Comparison of ENCODE assay signal across 8 cellular contexts in the genomic region with DNA sequence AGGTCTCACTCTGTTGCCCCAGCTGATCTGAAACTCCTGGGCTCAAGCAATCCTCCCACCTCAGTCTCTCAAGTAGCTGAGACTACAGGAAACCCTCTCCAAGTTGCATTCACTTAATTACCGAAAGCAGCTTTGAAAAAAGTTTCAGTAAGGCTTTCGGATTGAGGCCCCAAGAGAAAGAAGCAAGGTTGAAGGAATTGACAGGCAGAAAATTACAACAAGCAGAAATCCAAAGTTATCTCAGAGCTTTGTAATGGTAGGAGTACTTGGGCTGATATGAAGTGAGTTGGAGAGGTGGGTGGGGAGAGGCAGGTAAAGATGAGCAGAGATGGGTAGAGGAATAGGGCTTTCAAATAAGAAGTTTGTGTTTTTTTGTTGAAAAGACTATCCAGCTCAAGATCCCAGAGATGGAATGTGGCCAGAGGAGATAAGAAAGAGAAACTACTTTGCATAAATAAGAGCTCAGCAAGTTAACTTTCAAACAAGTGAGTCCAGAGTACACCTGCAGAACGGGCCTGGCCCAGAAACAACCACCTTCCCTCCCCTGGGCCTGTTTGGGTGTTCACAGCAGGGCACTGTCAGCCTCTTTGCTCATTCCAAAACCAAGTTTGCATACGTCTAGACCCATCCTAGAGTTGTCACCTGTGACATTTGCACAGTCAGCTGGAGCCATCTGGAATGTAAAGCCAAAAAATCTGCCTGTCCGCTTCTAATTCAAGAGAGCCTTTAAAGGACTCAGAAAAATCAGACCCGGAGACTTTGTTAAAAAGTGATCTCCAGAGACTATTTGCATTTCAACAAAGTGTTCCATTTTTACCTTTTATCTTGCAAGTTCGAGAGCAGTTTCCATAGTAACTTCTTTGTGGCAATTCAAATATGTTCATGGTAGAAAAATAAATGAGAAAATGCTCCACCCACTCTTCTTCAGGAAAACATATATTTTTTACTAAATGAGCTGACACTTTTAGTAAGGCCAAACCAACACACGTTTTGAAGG. TPM values are rescaled to one million over a fixed set of nuclear protein-coding genes. Genes with fewer than 3 reads are reported as not detected.
DNase-seq lines count a peak whose midpoint lies in the region; ATAC-seq and TF ChIP-seq lines count a peak whose summit lies in the region.

No MANE protein-coding gene starts in this region.

- ATAC-seq in HG02759 (IDR thresholded peaks at IDR 0.05; ENCODE audit: unreplicated experiment), result peak; percentile 81
- ATAC-seq in Right ventricle myocardium superior (ENCODE audit: poor library complexity), result no peak

- peaks cover 0 to 9% (median 0%) of the 10 kb centered on the region in 4 donors for H3K4me1 ChIP-seq in Peyer's patch

- no peak for DNase-seq in activated T-cell treated with anti-CD3 and anti-CD28 coated beads, Interleukin-2, amount 50 U/mL, for 24 hours
- DNase-seq in activated T-cell treated with anti-CD3 and anti-CD28 coated beads for 4 hours (no peak), Peyer's patch (peak in 2 of 3 donors; percentile 48 to 62), progenitor cell of endocrine pancreas (ENCODE audit: low spot score, unreplicated experiment) (no peak), Right ventricle myocardium superior (no peak), mesenteric fat pad (ENCODE audit: low spot score) (no peak), GF-D8 (lab: John Stamatoyannopoulos, UW) (no peak)

- peak overlapping the region in 1 of 4 donors; percentile 11 for H3K4me3 ChIP-seq in Peyer's patch

- intact Hi-C loops in Right ventricle myocardium superior (cut with DNase I), result no loop called here

- H3K4me1 Mint-ChIP-seq in activated T-cell treated with anti-CD3 and anti-CD28 coated beads, Interleukin-2, amount 50 U/mL, for 24 hours (ENCODE audit: low read depth), result peaks cover 58% of the 10 kb centered on the region
- H3K4me1 Mint-ChIP-seq in progenitor cell of endocrine pancreas (ENCODE audit: low read depth), result peaks cover 31% of the 10 kb centered on the region

- no peaks in the 10 kb centered on the region for H3K27me3 ChIP-seq in Peyer's patch

- TF ChIP-seq CTCF in Peyer's patch (IDR thresholded peaks at IDR 0.05), result no peak
- TF ChIP-seq CTCF in progenitor cell of endocrine pancreas (IDR thresholded peaks at IDR 0.05; ENCODE audit: unreplicated experiment), result no peak

- no peaks in the 10 kb centered on the region for H3K9me3 ChIP-seq in Peyer's patch

- peaks cover 23% of the 10 kb centered on the region for H3K36me3 Mint-ChIP-seq in activated T-cell treated with anti-CD3 and anti-CD28 coated beads, Interleukin-2, amount 50 U/mL, for 24 hours (ENCODE audit: low read depth)
- H3K36me3 Mint-ChIP-seq in progenitor cell of endocrine pancreas (ENCODE audit: insufficient read depth), result no peaks in the 10 kb centered on the region

- no peaks in the 10 kb centered on the region for H3K9me3 Mint-ChIP-seq in activated T-cell treated with anti-CD3 and anti-CD28 coated beads, Interleukin-2, amount 50 U/mL, for 24 hours
- H3K9me3 Mint-ChIP-seq in progenitor cell of endocrine pancreas (ENCODE audit: low read depth), result no peaks in the 10 kb centered on the region

- H3K27ac ChIP-seq in Peyer's patch, result peak overlapping the region in 3 of 4 donors; percentile 36 to 57 (median 40)

- peak overlapping the region; percentile 88 for H3K27ac Mint-ChIP-seq in activated T-cell treated with anti-CD3 and anti-CD28 coated beads, Interleukin-2, amount 50 U/mL, for 24 hours
- H3K27ac Mint-ChIP-seq in progenitor cell of endocrine pancreas, result peak overlapping the region; percentile 65

- H3K27me3 Mint-ChIP-seq in activated T-cell treated with anti-CD3 and anti-CD28 coated beads, Interleukin-2, amount 50 U/mL, for 24 hours, result no peaks in the 10 kb centered on the region
- H3K27me3 Mint-ChIP-seq in progenitor cell of endocrine pancreas, result no peaks in the 10 kb centered on the region

- no peak for TF ChIP-seq POLR2A in Peyer's patch (IDR thresholded peaks at IDR 0.05)

- H3K36me3 ChIP-seq in Peyer's patch, result no peaks in the 10 kb centered on the region

- H3K4me3 Mint-ChIP-seq in activated T-cell treated with anti-CD3 and anti-CD28 coated beads, Interleukin-2, amount 50 U/mL, for 24 hours, result peak overlapping the region; percentile 57
- H3K4me3 Mint-ChIP-seq in progenitor cell of endocrine pancreas (ENCODE audit: low read depth), result peak overlapping the region; percentile 15

RNA-seq across cellular contexts. Expression of gene CLINT1, which starts 2.3 kb away (rescaled TPM):
- total RNA-seq in Peyer's patch (100 to 1,000 TPM; 115 to 177 (median 133) TPM), progenitor cell of endocrine pancreas (78.7 and 82.3 TPM in 2 replicates), Right ventricle myocardium superior (55.5 TPM), mesenteric fat pad (74.6 TPM)

Comparison
In these comparisons a context has a peak if more than half of its experiments do, and no peak if none do; other contexts are left out.
1. DNase-seq: peak in Peyer's patch (2 of 3); none in activated T-cell treated with anti-CD3 and anti-CD28 coated beads, Interleukin-2, amount 50 U/mL, for 24 hours (single experiment), activated T-cell treated with anti-CD3 and anti-CD28 coated beads for 4 hours (single experiment), progenitor cell of endocrine pancreas (single experiment), Right ventricle myocardium superior (single experiment), mesenteric fat pad (single experiment) and GF-D8 (single experiment).